Comparison of ENCODE assay signal across 9 cellular contexts in the genomic region with DNA sequence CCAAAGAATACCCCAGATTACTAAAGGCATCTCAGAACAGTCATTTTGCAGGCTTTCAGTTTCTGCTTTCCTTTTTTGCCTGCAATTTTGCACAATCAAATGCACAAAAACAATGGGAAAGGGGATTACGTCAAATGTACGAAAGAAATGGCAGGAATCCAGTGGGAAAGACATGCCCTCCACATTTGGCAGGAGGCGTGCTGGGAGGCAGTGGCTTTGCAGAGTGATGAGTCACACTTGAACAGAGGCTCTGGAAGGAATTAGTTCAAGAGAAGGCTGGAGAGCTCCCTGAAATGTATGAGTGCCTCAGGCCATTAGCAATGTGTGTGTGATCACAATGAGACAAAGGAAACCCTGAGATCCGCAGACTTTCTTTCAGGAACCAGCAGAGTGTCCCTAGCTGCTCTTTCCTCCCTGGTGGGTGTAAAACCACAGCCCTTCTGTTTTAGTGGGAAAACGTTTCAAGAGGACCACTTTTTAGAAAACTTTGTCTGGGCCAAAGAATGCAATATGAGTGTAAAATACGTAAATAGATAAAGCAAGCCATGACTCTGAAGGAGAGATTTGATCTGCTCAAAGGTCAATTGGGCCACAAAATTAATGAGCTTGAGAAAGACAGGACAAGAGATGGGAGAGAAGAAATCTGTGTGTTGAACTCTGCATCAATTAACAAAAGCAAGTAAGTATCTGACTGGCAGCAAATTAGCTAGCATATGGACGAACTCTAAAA.
DNase-seq lines count a peak whose midpoint lies in the region; ATAC-seq lines count a peak whose summit lies in the region.
"Had no signal": no experiment of that assay in that cellular context is flagged by ENCODE, and none has a peak within 500 bp of the region (broad histone marks: within the 10 kb centered on the region; RNA-seq: fewer than 3 reads in every experiment).

No MANE protein-coding gene starts in this region.

- DNase-seq in GM03348 (ENCODE audit: low spot score) (peak; percentile 88), NCI-H446 (lab: John Stamatoyannopoulos, UW) (peak; percentile 96 to 98), dedifferentiated amniotic fluid mesenchymal stem cell (ENCODE audit: extremely low spot score) (peak; percentile 99)
- no peak for DNase-seq in NK-92 treated with Interleukin-12 subunit alpha and Interleukin-12 subunit beta, amount 100 ng/mL, for 24 hours (lab: John Stamatoyannopoulos, UW)
- DNase-seq in activated CD4-positive, CD25-positive, alpha-beta regulatory T cell (lab: John Stamatoyannopoulos, UW), result no peak

- H3K27me3 ChIP-seq in layer of hippocampus (ENCODE audit: control insufficient read depth, insufficient read depth, low read length) (no peaks in the 10 kb centered on the region), subcutaneous abdominal adipose tissue (ENCODE audit: control insufficient read depth in 5 of 5, insufficient read depth in 4 of 5, low read length in 5 of 5) (no peaks in the 10 kb centered on the region)

- H3K9ac ChIP-seq in subcutaneous abdominal adipose tissue (ENCODE audit: low read length in 5 of 5), result peak overlapping the region in 1 of 5 donors; percentile 16

- no peak for ATAC-seq in HG02588 (IDR thresholded peaks at IDR 0.05; ENCODE audit: unreplicated experiment)

- no peaks in the 10 kb centered on the region for H3K9me3 ChIP-seq in subcutaneous abdominal adipose tissue (ENCODE audit: control insufficient read depth in 5 of 5, low read length in 5 of 5)

- H3K4me3 ChIP-seq in subcutaneous abdominal adipose tissue (ENCODE audit: low read depth in 1 of 5, low read length in 5 of 5), result peak overlapping the region; percentile 1 to 45 (median 24)

- peak overlapping the region; percentile 49 for H3K27ac ChIP-seq in layer of hippocampus (ENCODE audit: low read depth, low read length)
- H3K27ac ChIP-seq in subcutaneous abdominal adipose tissue (ENCODE audit: low read depth, low read length), result peak overlapping the region; percentile 74
- H3K27ac ChIP-seq: HL-60 had no signal

- H3K36me3 ChIP-seq in subcutaneous abdominal adipose tissue (ENCODE audit: control insufficient read depth in 5 of 5, insufficient read depth in 5 of 5, low read length in 5 of 5), result no peaks in the 10 kb centered on the region

- peaks cover 3 to 28% (median 27%) of the 10 kb centered on the region in 5 donors for H3K4me1 ChIP-seq in subcutaneous abdominal adipose tissue (ENCODE audit: control insufficient read depth in 5 of 5, insufficient read depth in 5 of 5, low read length in 5 of 5)

Comparison
In these comparisons a context has a peak if more than half of its experiments do, and no peak if none do; other contexts are left out.
1. DNase-seq: peak in GM03348 (single experiment), NCI-H446 (2 of 2) and dedifferentiated amniotic fluid mesenchymal stem cell (single experiment); none in NK-92 treated with Interleukin-12 subunit alpha and Interleukin-12 subunit beta, amount 100 ng/mL, for 24 hours (single experiment) and activated CD4-positive, CD25-positive, alpha-beta regulatory T cell (0 of 4).